In the genomic region with DNA sequence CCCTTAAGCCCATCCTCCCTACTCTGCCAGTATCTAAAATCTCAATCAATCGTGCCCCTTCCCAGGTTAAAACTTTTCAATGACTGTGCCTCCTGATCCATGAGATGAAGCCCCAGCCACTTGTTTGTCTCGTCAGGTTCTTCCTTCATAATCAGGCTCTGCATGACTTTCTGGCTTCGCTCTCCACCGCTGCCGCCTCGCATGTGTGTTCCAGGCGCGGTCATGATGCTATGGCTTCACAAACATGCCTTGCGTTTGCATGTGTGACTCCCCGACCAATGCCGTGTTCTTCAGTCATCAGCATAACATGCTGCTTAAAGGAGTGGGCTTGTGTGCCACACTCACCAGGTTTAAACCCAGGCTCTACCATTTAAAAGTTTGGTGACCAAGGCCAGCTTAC, we compare ENCODE assay signal across 16 cellular contexts. TPM values are rescaled to one million over a fixed set of nuclear protein-coding genes. Genes with fewer than 3 reads are reported as not detected.
"Had no signal": no experiment of that assay in that cellular context is flagged by ENCODE, and none has a peak within 500 bp of the region (broad histone marks: within the 10 kb centered on the region; RNA-seq: fewer than 3 reads in every experiment).

No MANE protein-coding gene starts in this region.

- H3K27ac ChIP-seq: pancreas, psoas muscle, right atrium auricular region had no signal

- H3K36me3 ChIP-seq: pancreas, right atrium auricular region had no signal

- H3K9ac ChIP-seq: SK-N-SH had no signal

- H3K27me3 ChIP-seq: pancreas, right atrium auricular region, stomach had no signal

- DNase-seq: activated CD8-positive, alpha-beta memory T cell treated with anti-CD3 and anti-CD28 coated beads, Interleukin-2, amount 50 U/mL, for 4 hours; caudate nucleus; left ventricle myocardium superior; psoas muscle; stimulated activated CD4-positive, alpha-beta T cell treated with anti-CD3 and anti-CD28 coated beads, Interleukin-1b, Interleukin-23, amount 100 ng/mL, for 48 hours; stomach had no signal

- ATAC-seq: activated T-helper 17 cell treated with anti-CD3 and anti-CD28 coated beads, Interleukin-2, amount 50 U/mL, for 72 hours; left ventricle myocardium superior; stimulated activated effector memory CD8-positive, alpha-beta T cell treated with anti-CD3 and anti-CD28 coated beads, Interleukin-12 subunit alpha, Interleukin-12 subunit beta, amount 100 ng/mL, for 72 hours had no signal

- H3K4me3 ChIP-seq: pancreas, psoas muscle, right atrium auricular region, stomach had no signal

- H3K9me3 ChIP-seq: pancreas, psoas muscle, right atrium auricular region, SK-N-SH, stomach had no signal

RNA-seq across cellular contexts. Expression of a gene that starts 14.7 kb away (rescaled TPM):
- total RNA-seq: activated T-helper 17 cell treated with anti-CD3 and anti-CD28 coated beads, Interleukin-2, amount 50 U/mL, for 72 hours; endothelial cell of umbilical vein; frontal cortex; mononuclear cell; myocyte; right atrium auricular region; skeletal muscle tissue; stomach had no signal
